ENCODE assay signal across 1 cellular context in the genomic region with DNA sequence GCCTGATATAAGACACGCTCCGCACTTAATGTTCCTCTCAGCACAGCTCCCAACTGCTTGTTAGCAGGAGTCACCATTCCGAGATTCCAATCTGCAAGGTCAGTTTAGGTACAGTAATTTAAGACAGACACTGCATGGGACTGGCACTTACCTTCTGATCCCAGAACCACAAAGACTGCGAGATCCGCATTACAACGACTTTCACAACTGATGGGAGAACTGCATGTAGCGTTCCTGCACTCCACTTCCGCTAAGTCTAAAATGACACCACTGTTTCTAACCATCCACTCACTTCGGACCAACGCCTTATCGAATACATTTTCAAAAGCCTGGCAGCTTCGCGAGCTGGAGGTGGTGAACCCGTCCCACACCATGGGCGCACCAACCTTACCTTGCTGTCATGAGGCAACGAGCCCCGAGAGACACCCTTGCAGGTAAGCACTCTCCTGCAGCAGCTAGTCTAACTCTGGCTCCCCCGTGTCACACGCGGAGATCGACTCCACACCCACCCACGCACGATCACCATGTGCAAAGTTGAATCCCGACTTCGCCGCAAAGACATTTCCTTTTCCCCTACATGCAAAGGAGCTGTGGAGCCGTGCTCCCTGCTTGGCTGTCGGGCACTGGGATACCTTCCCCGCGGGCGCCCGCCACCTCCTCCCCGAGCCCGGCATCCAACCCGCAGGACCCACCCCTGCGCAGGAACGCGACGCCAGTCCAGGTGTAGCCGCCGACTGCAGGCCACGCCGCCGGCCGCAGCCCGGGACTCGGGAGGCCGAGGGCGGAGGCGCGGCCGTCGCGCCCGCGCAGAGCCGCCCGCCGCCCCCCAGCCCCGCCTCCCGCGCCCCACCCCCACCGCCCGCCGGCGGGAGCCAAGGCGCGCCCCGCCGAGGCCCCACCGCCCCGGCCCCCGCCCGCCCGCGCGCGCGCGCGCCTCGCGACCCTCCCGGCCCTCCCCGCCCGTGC.
TF ChIP-seq lines count a peak whose summit lies in the region.

No MANE protein-coding gene starts in this region.

TF ChIP-seq in K562, 482 proteins besides CTCF, POLR2A, EP300 and RAD21 (continued from another document and continues in another):
- TF ChIP-seq, protein P1, sequence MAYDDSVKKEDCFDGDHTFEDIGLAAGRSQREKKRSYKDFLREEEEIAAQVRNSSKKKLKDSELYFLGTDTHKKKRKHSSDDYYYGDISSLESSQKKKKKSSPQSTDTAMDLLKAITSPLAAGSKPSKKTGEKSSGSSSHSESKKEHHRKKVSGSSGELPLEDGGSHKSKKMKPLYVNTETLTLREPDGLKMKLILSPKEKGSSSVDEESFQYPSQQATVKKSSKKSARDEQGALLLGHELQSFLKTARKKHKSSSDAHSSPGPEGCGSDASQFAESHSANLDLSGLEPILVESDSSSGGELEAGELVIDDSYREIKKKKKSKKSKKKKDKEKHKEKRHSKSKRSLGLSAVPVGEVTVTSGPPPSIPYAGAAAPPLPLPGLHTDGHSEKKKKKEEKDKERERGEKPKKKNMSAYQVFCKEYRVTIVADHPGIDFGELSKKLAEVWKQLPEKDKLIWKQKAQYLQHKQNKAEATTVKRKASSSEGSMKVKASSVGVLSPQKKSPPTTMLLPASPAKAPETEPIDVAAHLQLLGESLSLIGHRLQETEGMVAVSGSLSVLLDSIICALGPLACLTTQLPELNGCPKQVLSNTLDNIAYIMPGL (CRISPR knock-in tag; IDR thresholded peaks at IDR 0.05): no peak; the same call in 1 of the 2 replicates
- TF ChIP-seq BHLHE40 (IDR thresholded peaks at IDR 0.05; ENCODE audit: low read length) (peak; percentile 17; the same call in 1 of the 2 replicates), C11orf30 (IDR thresholded peaks at IDR 0.05; ENCODE audit: low read depth) (no peak), TFAM (CRISPR knock-in tag; conservative IDR thresholded peaks at IDR 0.05) (no peak), KAT2B (IDR thresholded peaks at IDR 0.05; ENCODE audit: low read depth, low read length) (no peak), BDP1 (IDR thresholded peaks at IDR 0.05; ENCODE audit: insufficient read depth, insufficient read length) (no peak), POU5F1 (IDR thresholded peaks at IDR 0.05; ENCODE audit: borderline replicate concordance, low read depth, low read length, partially characterized antibody) (no peak), CBX1 (IDR thresholded peaks at IDR 0.05; ENCODE audit: low read depth) (no peak), MCM3 (IDR thresholded peaks at IDR 0.05) (no peak), ZNF143 (CRISPR knock-in tag; IDR thresholded peaks at IDR 0.05) (no peak), SREBF1 (IDR thresholded peaks at IDR 0.05; ENCODE audit: borderline replicate concordance, low read depth, low read length) (no peak), FOXJ2 (tag; IDR thresholded peaks at IDR 0.05) (no peak), PHTF2 (CRISPR knock-in tag; IDR thresholded peaks at IDR 0.05) (no peak), NONO (IDR thresholded peaks at IDR 0.05; ENCODE audit: low read depth in 2 of 2, low read length in 1 of 2) (no peak), FOXJ3 (CRISPR knock-in tag; IDR thresholded peaks at IDR 0.05) (no peak), ZNF133 (CRISPR knock-in tag; IDR thresholded peaks at IDR 0.05) (no peak), SP1 (CRISPR knock-in tag; IDR thresholded peaks at IDR 0.05) (no peak), RNF2 (IDR thresholded peaks at IDR 0.05) (peak; percentile 31; the same call in 1 of the 2 replicates), ZNF707 (CRISPR knock-in tag; conservative IDR thresholded peaks at IDR 0.05) (no peak), ZEB2 (IDR thresholded peaks at IDR 0.05) (peak; percentile 35; the same call in 1 of the 2 replicates), HOXB6 (CRISPR knock-in tag; IDR thresholded peaks at IDR 0.05; ENCODE audit: borderline replicate concordance) (no peak), ZNF239 (CRISPR knock-in tag; IDR thresholded peaks at IDR 0.05) (no peak), LCOR (CRISPR knock-in tag; IDR thresholded peaks at IDR 0.05) (0 out of 2 replicates have a peak, but pooled peaks have one; percentile 22), ARHGAP35 (IDR thresholded peaks at IDR 0.05; ENCODE audit: partially characterized antibody) (no peak), ZNF436 (CRISPR knock-in tag; IDR thresholded peaks at IDR 0.05) (no peak), BCOR (IDR thresholded peaks at IDR 0.05) (peak; percentile 57; the same call in 1 of the 2 replicates), SLC30A9 (CRISPR knock-in tag; IDR thresholded peaks at IDR 0.05) (no peak), MTA1 (IDR thresholded peaks at IDR 0.05; ENCODE audit: borderline replicate concordance) (0 out of 2 replicates have a peak, but pooled peaks have one; percentile 59), ZNF197 (CRISPR knock-in tag; IDR thresholded peaks at IDR 0.05; ENCODE audit: low read depth) (no peak), JUN (IDR thresholded peaks at IDR 0.05; ENCODE audit: borderline replicate concordance, low read depth, low read length) (0 out of 2 replicates have a peak, but pooled peaks have one; percentile 31), JUN (CRISPR knock-in tag; IDR thresholded peaks at IDR 0.05; ENCODE audit: borderline replicate concordance) (0 out of 2 replicates have a peak, but pooled peaks have one; percentile 23), STAT5A (IDR thresholded peaks at IDR 0.05; ENCODE audit: borderline replicate concordance, low read length) (no peak), ZNF507 (tag; conservative IDR thresholded peaks at IDR 0.05) (no peak), KDM2B (CRISPR knock-in tag; IDR thresholded peaks at IDR 0.05) (peak; percentile 80; the same call in 1 of the 2 replicates), ZNF445 (CRISPR knock-in tag; IDR thresholded peaks at IDR 0.05; ENCODE audit: low read depth) (no peak), MCM2 (IDR thresholded peaks at IDR 0.05; ENCODE audit: low read depth) (no peak), TCF7 (IDR thresholded peaks at IDR 0.05; ENCODE audit: borderline replicate concordance) (no peak), TAF15 (IDR thresholded peaks at IDR 0.05; ENCODE audit: low read depth, low read length) (no peak)
- TF ChIP-seq, protein P2, sequence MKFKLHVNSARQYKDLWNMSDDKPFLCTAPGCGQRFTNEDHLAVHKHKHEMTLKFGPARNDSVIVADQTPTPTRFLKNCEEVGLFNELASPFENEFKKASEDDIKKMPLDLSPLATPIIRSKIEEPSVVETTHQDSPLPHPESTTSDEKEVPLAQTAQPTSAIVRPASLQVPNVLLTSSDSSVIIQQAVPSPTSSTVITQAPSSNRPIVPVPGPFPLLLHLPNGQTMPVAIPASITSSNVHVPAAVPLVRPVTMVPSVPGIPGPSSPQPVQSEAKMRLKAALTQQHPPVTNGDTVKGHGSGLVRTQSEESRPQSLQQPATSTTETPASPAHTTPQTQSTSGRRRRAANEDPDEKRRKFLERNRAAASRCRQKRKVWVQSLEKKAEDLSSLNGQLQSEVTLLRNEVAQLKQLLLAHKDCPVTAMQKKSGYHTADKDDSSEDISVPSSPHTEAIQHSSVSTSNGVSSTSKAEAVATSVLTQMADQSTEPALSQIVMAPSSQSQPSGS (CRISPR knock-in tag; IDR thresholded peaks at IDR 0.05): no peak
- TF ChIP-seq, protein P3, sequence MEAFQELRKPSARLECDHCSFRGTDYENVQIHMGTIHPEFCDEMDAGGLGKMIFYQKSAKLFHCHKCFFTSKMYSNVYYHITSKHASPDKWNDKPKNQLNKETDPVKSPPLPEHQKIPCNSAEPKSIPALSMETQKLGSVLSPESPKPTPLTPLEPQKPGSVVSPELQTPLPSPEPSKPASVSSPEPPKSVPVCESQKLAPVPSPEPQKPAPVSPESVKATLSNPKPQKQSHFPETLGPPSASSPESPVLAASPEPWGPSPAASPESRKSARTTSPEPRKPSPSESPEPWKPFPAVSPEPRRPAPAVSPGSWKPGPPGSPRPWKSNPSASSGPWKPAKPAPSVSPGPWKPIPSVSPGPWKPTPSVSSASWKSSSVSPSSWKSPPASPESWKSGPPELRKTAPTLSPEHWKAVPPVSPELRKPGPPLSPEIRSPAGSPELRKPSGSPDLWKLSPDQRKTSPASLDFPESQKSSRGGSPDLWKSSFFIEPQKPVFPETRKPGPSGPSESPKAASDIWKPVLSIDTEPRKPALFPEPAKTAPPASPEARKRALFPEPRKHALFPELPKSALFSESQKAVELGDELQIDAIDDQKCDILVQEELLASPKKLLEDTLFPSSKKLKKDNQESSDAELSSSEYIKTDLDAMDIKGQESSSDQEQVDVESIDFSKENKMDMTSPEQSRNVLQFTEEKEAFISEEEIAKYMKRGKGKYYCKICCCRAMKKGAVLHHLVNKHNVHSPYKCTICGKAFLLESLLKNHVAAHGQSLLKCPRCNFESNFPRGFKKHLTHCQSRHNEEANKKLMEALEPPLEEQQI (IDR thresholded peaks at IDR 0.05): no peak
- TF ChIP-seq, protein P4, sequence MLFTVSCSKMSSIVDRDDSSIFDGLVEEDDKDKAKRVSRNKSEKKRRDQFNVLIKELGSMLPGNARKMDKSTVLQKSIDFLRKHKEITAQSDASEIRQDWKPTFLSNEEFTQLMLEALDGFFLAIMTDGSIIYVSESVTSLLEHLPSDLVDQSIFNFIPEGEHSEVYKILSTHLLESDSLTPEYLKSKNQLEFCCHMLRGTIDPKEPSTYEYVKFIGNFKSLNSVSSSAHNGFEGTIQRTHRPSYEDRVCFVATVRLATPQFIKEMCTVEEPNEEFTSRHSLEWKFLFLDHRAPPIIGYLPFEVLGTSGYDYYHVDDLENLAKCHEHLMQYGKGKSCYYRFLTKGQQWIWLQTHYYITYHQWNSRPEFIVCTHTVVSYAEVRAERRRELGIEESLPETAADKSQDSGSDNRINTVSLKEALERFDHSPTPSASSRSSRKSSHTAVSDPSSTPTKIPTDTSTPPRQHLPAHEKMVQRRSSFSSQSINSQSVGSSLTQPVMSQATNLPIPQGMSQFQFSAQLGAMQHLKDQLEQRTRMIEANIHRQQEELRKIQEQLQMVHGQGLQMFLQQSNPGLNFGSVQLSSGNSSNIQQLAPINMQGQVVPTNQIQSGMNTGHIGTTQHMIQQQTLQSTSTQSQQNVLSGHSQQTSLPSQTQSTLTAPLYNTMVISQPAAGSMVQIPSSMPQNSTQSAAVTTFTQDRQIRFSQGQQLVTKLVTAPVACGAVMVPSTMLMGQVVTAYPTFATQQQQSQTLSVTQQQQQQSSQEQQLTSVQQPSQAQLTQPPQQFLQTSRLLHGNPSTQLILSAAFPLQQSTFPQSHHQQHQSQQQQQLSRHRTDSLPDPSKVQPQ (CRISPR knock-in tag; IDR thresholded peaks at IDR 0.05; ENCODE audit: borderline replicate concordance): no peak
- TF ChIP-seq, protein P5, sequence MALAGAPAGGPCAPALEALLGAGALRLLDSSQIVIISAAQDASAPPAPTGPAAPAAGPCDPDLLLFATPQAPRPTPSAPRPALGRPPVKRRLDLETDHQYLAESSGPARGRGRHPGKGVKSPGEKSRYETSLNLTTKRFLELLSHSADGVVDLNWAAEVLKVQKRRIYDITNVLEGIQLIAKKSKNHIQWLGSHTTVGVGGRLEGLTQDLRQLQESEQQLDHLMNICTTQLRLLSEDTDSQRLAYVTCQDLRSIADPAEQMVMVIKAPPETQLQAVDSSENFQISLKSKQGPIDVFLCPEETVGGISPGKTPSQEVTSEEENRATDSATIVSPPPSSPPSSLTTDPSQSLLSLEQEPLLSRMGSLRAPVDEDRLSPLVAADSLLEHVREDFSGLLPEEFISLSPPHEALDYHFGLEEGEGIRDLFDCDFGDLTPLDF (CRISPR knock-in tag; IDR thresholded peaks at IDR 0.05): no peak
- TF ChIP-seq, protein P6, sequence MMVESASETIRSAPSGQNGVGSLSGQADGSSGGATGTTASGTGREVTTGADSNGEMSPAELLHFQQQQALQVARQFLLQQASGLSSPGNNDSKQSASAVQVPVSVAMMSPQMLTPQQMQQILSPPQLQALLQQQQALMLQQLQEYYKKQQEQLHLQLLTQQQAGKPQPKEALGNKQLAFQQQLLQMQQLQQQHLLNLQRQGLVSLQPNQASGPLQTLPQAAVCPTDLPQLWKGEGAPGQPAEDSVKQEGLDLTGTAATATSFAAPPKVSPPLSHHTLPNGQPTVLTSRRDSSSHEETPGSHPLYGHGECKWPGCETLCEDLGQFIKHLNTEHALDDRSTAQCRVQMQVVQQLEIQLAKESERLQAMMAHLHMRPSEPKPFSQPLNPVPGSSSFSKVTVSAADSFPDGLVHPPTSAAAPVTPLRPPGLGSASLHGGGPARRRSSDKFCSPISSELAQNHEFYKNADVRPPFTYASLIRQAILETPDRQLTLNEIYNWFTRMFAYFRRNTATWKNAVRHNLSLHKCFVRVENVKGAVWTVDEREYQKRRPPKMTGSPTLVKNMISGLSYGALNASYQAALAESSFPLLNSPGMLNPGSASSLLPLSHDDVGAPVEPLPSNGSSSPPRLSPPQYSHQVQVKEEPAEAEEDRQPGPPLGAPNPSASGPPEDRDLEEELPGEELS (CRISPR knock-in tag; IDR thresholded peaks at IDR 0.05; ENCODE audit: borderline replicate concordance): no peak
- TF ChIP-seq, protein P7, sequence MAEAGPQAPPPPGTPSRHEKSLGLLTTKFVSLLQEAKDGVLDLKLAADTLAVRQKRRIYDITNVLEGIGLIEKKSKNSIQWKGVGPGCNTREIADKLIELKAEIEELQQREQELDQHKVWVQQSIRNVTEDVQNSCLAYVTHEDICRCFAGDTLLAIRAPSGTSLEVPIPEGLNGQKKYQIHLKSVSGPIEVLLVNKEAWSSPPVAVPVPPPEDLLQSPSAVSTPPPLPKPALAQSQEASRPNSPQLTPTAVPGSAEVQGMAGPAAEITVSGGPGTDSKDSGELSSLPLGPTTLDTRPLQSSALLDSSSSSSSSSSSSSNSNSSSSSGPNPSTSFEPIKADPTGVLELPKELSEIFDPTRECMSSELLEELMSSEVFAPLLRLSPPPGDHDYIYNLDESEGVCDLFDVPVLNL (CRISPR knock-in tag; IDR thresholded peaks at IDR 0.05; ENCODE audit: low read depth): no peak
- TF ChIP-seq, protein P8, sequence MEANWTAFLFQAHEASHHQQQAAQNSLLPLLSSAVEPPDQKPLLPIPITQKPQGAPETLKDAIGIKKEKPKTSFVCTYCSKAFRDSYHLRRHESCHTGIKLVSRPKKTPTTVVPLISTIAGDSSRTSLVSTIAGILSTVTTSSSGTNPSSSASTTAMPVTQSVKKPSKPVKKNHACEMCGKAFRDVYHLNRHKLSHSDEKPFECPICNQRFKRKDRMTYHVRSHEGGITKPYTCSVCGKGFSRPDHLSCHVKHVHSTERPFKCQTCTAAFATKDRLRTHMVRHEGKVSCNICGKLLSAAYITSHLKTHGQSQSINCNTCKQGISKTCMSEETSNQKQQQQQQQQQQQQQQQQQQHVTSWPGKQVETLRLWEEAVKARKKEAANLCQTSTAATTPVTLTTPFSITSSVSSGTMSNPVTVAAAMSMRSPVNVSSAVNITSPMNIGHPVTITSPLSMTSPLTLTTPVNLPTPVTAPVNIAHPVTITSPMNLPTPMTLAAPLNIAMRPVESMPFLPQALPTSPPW (CRISPR knock-in tag; IDR thresholded peaks at IDR 0.05): no peak
- TF ChIP-seq, protein P9, sequence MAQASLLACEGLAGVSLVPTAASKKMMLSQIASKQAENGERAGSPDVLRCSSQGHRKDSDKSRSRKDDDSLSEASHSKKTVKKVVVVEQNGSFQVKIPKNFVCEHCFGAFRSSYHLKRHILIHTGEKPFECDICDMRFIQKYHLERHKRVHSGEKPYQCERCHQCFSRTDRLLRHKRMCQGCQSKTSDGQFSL (CRISPR knock-in tag; IDR thresholded peaks at IDR 0.05): no peak
- TF ChIP-seq, protein P9 (tag; IDR thresholded peaks at IDR 0.05): no peak
